ENCODE assay signal across 1 cellular context in genomic region chr3:81744366-81744765, GRCh38.
TF ChIP-seq lines count a peak whose summit lies in the region.

No MANE protein-coding gene starts in this region.

TF ChIP-seq in SK-N-SH, 30 proteins besides CTCF, POLR2A, EP300 and RAD21 (continued from another document):
- TF ChIP-seq PBX3 (IDR thresholded peaks at IDR 0.05) = peak; percentile 65
- TF ChIP-seq FOXM1 (IDR thresholded peaks at IDR 0.05; ENCODE audit: low read depth) = 0 out of 2 replicates have a peak, but pooled peaks have one; percentile 40
- peak; percentile 15; the same call in 1 of the 2 replicates for TF ChIP-seq ELF1 (IDR thresholded peaks at IDR 0.05)
- peak; percentile 87 for TF ChIP-seq TCF12 (IDR thresholded peaks at IDR 0.05)
